2 cellular contexts compared by ENCODE assay signal in genomic region chr15:75048394-75048793, GRCh38.
TF ChIP-seq lines count a peak whose summit lies in the region.

No MANE protein-coding gene starts in this region.

TF ChIP-seq in HepG2, 621 proteins besides CTCF, POLR2A, EP300 and RAD21:
- TF ChIP-seq ZKSCAN8 (CRISPR knock-in tag; IDR thresholded peaks at IDR 0.05; ENCODE audit: borderline replicate concordance) (no peak), YEATS4 (CRISPR knock-in tag; IDR thresholded peaks at IDR 0.05; ENCODE audit: borderline replicate concordance) (no peak), ZNF367 (CRISPR knock-in tag; IDR thresholded peaks at IDR 0.05; ENCODE audit: borderline replicate concordance) (no peak), IRF2 (CRISPR knock-in tag; IDR thresholded peaks at IDR 0.05) (no peak), FOXK1 (CRISPR knock-in tag; IDR thresholded peaks at IDR 0.05; ENCODE audit: borderline replicate concordance, low read depth) (no peak), ZMYM4 (CRISPR knock-in tag; IDR thresholded peaks at IDR 0.05) (no peak), KDM2A (CRISPR knock-in tag; IDR thresholded peaks at IDR 0.05; ENCODE audit: borderline replicate concordance, low read depth) (no peak), AGO2 (optimal IDR thresholded peaks at IDR 0.05; ENCODE audit: low read depth, low read length) (peak; percentile 48)

TF ChIP-seq in GM12878, 131 proteins besides CTCF, POLR2A, EP300 and RAD21:
- TF ChIP-seq, protein P1, sequence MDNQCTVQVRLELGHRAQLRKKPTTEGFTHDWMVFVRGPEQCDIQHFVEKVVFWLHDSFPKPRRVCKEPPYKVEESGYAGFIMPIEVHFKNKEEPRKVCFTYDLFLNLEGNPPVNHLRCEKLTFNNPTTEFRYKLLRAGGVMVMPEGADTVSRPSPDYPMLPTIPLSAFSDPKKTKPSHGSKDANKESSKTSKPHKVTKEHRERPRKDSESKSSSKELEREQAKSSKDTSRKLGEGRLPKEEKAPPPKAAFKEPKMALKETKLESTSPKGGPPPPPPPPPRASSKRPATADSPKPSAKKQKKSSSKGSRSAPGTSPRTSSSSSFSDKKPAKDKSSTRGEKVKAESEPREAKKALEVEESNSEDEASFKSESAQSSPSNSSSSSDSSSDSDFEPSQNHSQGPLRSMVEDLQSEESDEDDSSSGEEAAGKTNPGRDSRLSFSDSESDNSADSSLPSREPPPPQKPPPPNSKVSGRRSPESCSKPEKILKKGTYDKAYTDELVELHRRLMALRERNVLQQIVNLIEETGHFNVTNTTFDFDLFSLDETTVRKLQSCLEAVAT (IDR thresholded peaks at IDR 0.05) = peak; percentile 54
- TF ChIP-seq ZNF207 (IDR thresholded peaks at IDR 0.05; ENCODE audit: borderline replicate concordance) = no peak
